In genomic region chr22:30332551-30332950, GRCh38 we compare ENCODE assay signal across 21 cellular contexts. TPM values are rescaled to one million over a fixed set of nuclear protein-coding genes. Genes with fewer than 3 reads are reported as not detected.
DNase-seq lines count a peak whose midpoint lies in the region; ATAC-seq and TF ChIP-seq lines count a peak whose summit lies in the region.
"Had no signal": no experiment of that assay in that cellular context is flagged by ENCODE, and none has a peak within 500 bp of the region (broad histone marks: within the 10 kb centered on the region; RNA-seq: fewer than 3 reads in every experiment).

No MANE protein-coding gene starts in this region.

- no peak overlapping the region for H3K4me3 Mint-ChIP-seq in activated CD4-positive, alpha-beta memory T cell treated with anti-CD3 and anti-CD28 coated beads, Interleukin-2, amount 10 ng/mL, durations not matched to agents 7 days and 5 days
- H3K4me3 Mint-ChIP-seq: B cell, brain, neural crest cell, WTC11 had no signal

- in situ Hi-C loops in G401 (cut with HindIII; ENCODE audit: low sequenced_read_pairs) (no loop called here), GM13976 (cut with MboI; ENCODE audit: low sequenced_read_pairs, unreplicated experiment) (no loop called here)

- no peaks in the 10 kb centered on the region for H3K9me3 Mint-ChIP-seq in activated CD4-positive, alpha-beta memory T cell treated with anti-CD3 and anti-CD28 coated beads, Interleukin-2, amount 10 ng/mL, durations not matched to agents 7 days and 5 days
- H3K9me3 Mint-ChIP-seq: brain; neural crest cell; T-helper 1 cell treated with Interleukin-12 subunit alpha and Interleukin-12 subunit beta and Interleukin-4 antibody, amounts not matched to agents 30 μg/mL and 1 μg/mL, for 36 hours; WTC11 had no signal

- POLR2A ChIA-PET in activated CD4-positive, alpha-beta memory T cell treated with anti-CD3 and anti-CD28 coated beads, Interleukin-2, amount 10 ng/mL, durations not matched to agents 7 days and 5 days (lab: Charles Lee), result interaction anchor here (0.7 to 2.4 kb wide), 11 partner anchors 8 to 50 kb away, joined by 3 to 7 read pairs (median 3); partner anchors contain the start of genes CCDC157 and SF3A1

- H3K27me3 Mint-ChIP-seq in activated CD4-positive, alpha-beta memory T cell treated with anti-CD3 and anti-CD28 coated beads, Interleukin-2, amount 10 ng/mL, durations not matched to agents 7 days and 5 days, result no peaks in the 10 kb centered on the region
- H3K27me3 Mint-ChIP-seq: B cell, brain had no signal

- no peak for ATAC-seq in activated CD4-positive, CD25-positive, alpha-beta regulatory T cell treated with anti-CD3 and anti-CD28 coated beads, Interleukin-2, amount 50 U/mL, for 24 hours
- ATAC-seq: foreskin keratinocyte, PC-3, WTC11 had no signal

- peak; percentile 26 for DNase-seq in G401 (ENCODE audit: low spot score)
- DNase-seq in activated CD4-positive, alpha-beta memory T cell treated with anti-CD3 and anti-CD28 coated beads, Interleukin-2, amount 10 ng/mL, durations not matched to agents 7 days and 5 days, result no peak
- DNase-seq in foreskin melanocyte, result peak; percentile 89
- DNase-seq in pons (ENCODE audit: low spot score), result peak; percentile 84
- DNase-seq in GM13976 (ENCODE audit: low spot score), result no peak
- DNase-seq in GM19238 (ENCODE audit: insufficient read length, low spot score), result no peak
- DNase-seq: activated naive CD4-positive, alpha-beta T cell; dermis blood vessel endothelial cell; EL; foreskin keratinocyte; NCI-H187; NCI-H226; PC-3; SIG-M5; thyroid gland had no signal

- H3K4me1 Mint-ChIP-seq in activated CD4-positive, alpha-beta memory T cell treated with anti-CD3 and anti-CD28 coated beads, Interleukin-2, amount 10 ng/mL, durations not matched to agents 7 days and 5 days, result peaks cover 43% of the 10 kb centered on the region

- CTCF ChIA-PET in activated CD4-positive, alpha-beta memory T cell treated with anti-CD3 and anti-CD28 coated beads, Interleukin-2, amount 10 ng/mL, durations not matched to agents 7 days and 5 days (lab: Charles Lee), result interaction anchor here (3.0 kb wide), 1 partner anchor 45 kb away, joined by 13 read pairs; no protein-coding TSS in a partner anchor

- TF ChIP-seq CTCF in GM13976 (IDR thresholded peaks at IDR 0.05; ENCODE audit: borderline replicate concordance, control extremely low read depth, extremely low read depth, insufficient read depth, missing control alignments), result no peak

- peak overlapping the region; percentile 71 for H3K27ac Mint-ChIP-seq in activated CD4-positive, alpha-beta memory T cell treated with anti-CD3 and anti-CD28 coated beads, Interleukin-2, amount 10 ng/mL, durations not matched to agents 7 days and 5 days
- H3K27ac Mint-ChIP-seq: B cell, WTC11 had no signal

- H3K36me3 Mint-ChIP-seq in activated CD4-positive, alpha-beta memory T cell treated with anti-CD3 and anti-CD28 coated beads, Interleukin-2, amount 10 ng/mL, durations not matched to agents 7 days and 5 days (ENCODE audit: low read depth), result peaks cover 66% of the 10 kb centered on the region

RNA-seq across cellular contexts. Expression of gene TBC1D10A, which starts 5.8 kb away (rescaled TPM):
- total RNA-seq in G401 (2014; rRNA removed; shearing (Covaris generic)), result 12.8 and 31.0 TPM in 2 replicates
- total RNA-seq in activated CD4-positive, alpha-beta memory T cell treated with anti-CD3 and anti-CD28 coated beads, Interleukin-2, amount 10 ng/mL, durations not matched to agents 7 days and 5 days, result 10 to 100 TPM; 37.9 to 41.6 TPM

RNA-seq across cellular contexts. Expression of gene SF3A1, which starts 24.1 kb away (rescaled TPM):
- 16.5 and 25.5 TPM in 2 replicates for total RNA-seq in G401 (2014; rRNA removed; shearing (Covaris generic))
- total RNA-seq in activated CD4-positive, alpha-beta memory T cell treated with anti-CD3 and anti-CD28 coated beads, Interleukin-2, amount 10 ng/mL, durations not matched to agents 7 days and 5 days, result 100 to 1,000 TPM; 225 to 226 TPM

RNA-seq across cellular contexts. Expression of gene CCDC157, which starts 24.3 kb away (rescaled TPM):
- total RNA-seq in G401 (2014; rRNA removed; shearing (Covaris generic)), result 1.8 and 2.9 TPM in 2 replicates
- 1 to 10 TPM; 3.2 to 3.6 TPM for total RNA-seq in activated CD4-positive, alpha-beta memory T cell treated with anti-CD3 and anti-CD28 coated beads, Interleukin-2, amount 10 ng/mL, durations not matched to agents 7 days and 5 days

RNA-seq across cellular contexts. Expression of gene CASTOR1, which starts 43.2 kb away (rescaled TPM):
- total RNA-seq in G401 (2014; rRNA removed; shearing (Covaris generic)), result 9.8 and 11.3 TPM in 2 replicates
- total RNA-seq in activated CD4-positive, alpha-beta memory T cell treated with anti-CD3 and anti-CD28 coated beads, Interleukin-2, amount 10 ng/mL, durations not matched to agents 7 days and 5 days, result 10 to 100 TPM; 14.2 to 14.6 TPM

RNA-seq across cellular contexts. Expression of gene RNF215, which starts 54.7 kb away (rescaled TPM):
- total RNA-seq in G401 (2014; rRNA removed; shearing (Covaris generic)), result 20.5 and 23.2 TPM in 2 replicates
- 10 to 100 TPM; 12.2 to 13.3 TPM for total RNA-seq in activated CD4-positive, alpha-beta memory T cell treated with anti-CD3 and anti-CD28 coated beads, Interleukin-2, amount 10 ng/mL, durations not matched to agents 7 days and 5 days

Comparison
In these comparisons a context has a peak if more than half of its experiments do, and no peak if none do; other contexts are left out.
1. DNase-seq: peak in G401 (single experiment), foreskin melanocyte (single experiment) and pons (single experiment); none in activated CD4-positive, alpha-beta memory T cell treated with anti-CD3 and anti-CD28 coated beads, Interleukin-2, amount 10 ng/mL, durations not matched to agents 7 days and 5 days (single experiment), GM13976 (single experiment) and GM19238 (single experiment).